Comparison of ENCODE assay signal across 16 cellular contexts in genomic region chr9:12503606-12504122, GRCh38.
DNase-seq lines count a peak whose midpoint lies in the region; ATAC-seq and TF ChIP-seq lines count a peak whose summit lies in the region.
"Had no signal": no experiment of that assay in that cellular context is flagged by ENCODE, and none has a peak within 500 bp of the region (broad histone marks: within the 10 kb centered on the region; RNA-seq: fewer than 3 reads in every experiment).

No MANE protein-coding gene starts in this region.

- ATAC-seq in HG03045 (IDR thresholded peaks at IDR 0.05; ENCODE audit: unreplicated experiment), result no peak
- ATAC-seq: GM23338, HCT116 had no signal

- DNase-seq in NCI-H226 (peak; percentile 9), dedifferentiated amniotic fluid mesenchymal stem cell (ENCODE audit: extremely low spot score) (peak; percentile 85), hepatocyte (ENCODE audit: low spot score) (no peak), retinal pigment epithelial cell (ENCODE audit: low read depth) (peak; percentile 32), spleen (no peak)
- no peak for DNase-seq in activated naive CD4-positive, alpha-beta T cell (lab: John Stamatoyannopoulos, UW)
- DNase-seq: 8988T; BE2C; Caco-2; CD4-positive, alpha-beta T cell; H7; HFFc6 had no signal

- intact Hi-C loops in spleen (cut with DNase I; ENCODE audit: low total_unique reads), result no loop called here

- H3K36me3 ChIP-seq in hepatocyte (replicated peaks; ENCODE audit: insufficient read depth, low read depth) (no peaks in the 10 kb centered on the region), spleen (no peaks in the 10 kb centered on the region)
- H3K36me3 ChIP-seq: BE2C had no signal

- no peak for TF ChIP-seq POLR2A in spleen (IDR thresholded peaks at IDR 0.05)

- H3K4me3 ChIP-seq in hepatocyte (no peak overlapping the region), retinal pigment epithelial cell (ENCODE audit: low read length) (no peak overlapping the region), spleen (no peak overlapping the region)
- H3K4me3 ChIP-seq: GM23338 had no signal

- no peak overlapping the region for H3K27ac ChIP-seq in hepatocyte
- H3K27ac ChIP-seq in spleen, result no peak overlapping the region
- H3K27ac ChIP-seq: C4-2B had no signal

- H2AFZ ChIP-seq in hepatocyte, result no peak overlapping the region
- H2AFZ ChIP-seq: GM23338 had no signal

- WGBS in hepatocyte (ENCODE audit: low lambda C conversion rate, missing lambda C conversion rate), result 32% methylated on average over 2 of the region's 2 CpGs
- WGBS in spleen, 5 donors, result 57 to 74% (median 64%) methylated on average over 2 of the region's 2 CpGs

- H3K4me2 ChIP-seq in hepatocyte, result peak overlapping the region; percentile 14
- H3K4me2 ChIP-seq: GM23338 had no signal

- H3K4me1 ChIP-seq in hepatocyte (ENCODE audit: insufficient read depth), result peaks cover 7% of the 10 kb centered on the region
- H3K4me1 ChIP-seq in spleen, result no peaks in the 10 kb centered on the region
- H3K4me1 ChIP-seq: BE2C, Caco-2 had no signal

- H3K79me2 ChIP-seq in hepatocyte, result no peaks in the 10 kb centered on the region

- H3K9me3 ChIP-seq in hepatocyte (ENCODE audit: low read depth), result no peaks in the 10 kb centered on the region
- H3K9me3 ChIP-seq in spleen, result peaks cover 0 to 28% (median 2%) of the 10 kb centered on the region in 8 donors
- H3K9me3 ChIP-seq: BE2C, Caco-2 had no signal

- no peaks in the 10 kb centered on the region for H3K9me2 ChIP-seq in hepatocyte (replicated peaks; ENCODE audit: insufficient read depth)

- TF ChIP-seq CTCF in hepatocyte (IDR thresholded peaks at IDR 0.05; ENCODE audit: poor library complexity) (no peak), retinal pigment epithelial cell (conservative IDR thresholded peaks at IDR 0.05; ENCODE audit: low read depth, low read length) (no peak), spleen (IDR thresholded peaks at IDR 0.05 in 8 of 11, conservative IDR thresholded peaks at IDR 0.05 in 3 of 11) (no peak)

- H3K27me3 ChIP-seq in hepatocyte, result no peaks in the 10 kb centered on the region
- H3K27me3 ChIP-seq in spleen (replicated peaks in 1 of 7), result no peaks in the 10 kb centered on the region

- no peaks in the 10 kb centered on the region for H4K20me1 ChIP-seq in hepatocyte (ENCODE audit: insufficient read depth, poor library complexity, severe bottlenecking)

Comparison
In these comparisons a context has a peak if more than half of its experiments do, and no peak if none do; other contexts are left out.
1. DNase-seq: peak in NCI-H226 (single experiment), dedifferentiated amniotic fluid mesenchymal stem cell (single experiment) and retinal pigment epithelial cell (single experiment); none in hepatocyte (single experiment), spleen (single experiment) and activated naive CD4-positive, alpha-beta T cell (0 of 4).